9 cellular contexts compared by ENCODE assay signal in genomic region chr6:127483399-127484055, GRCh38. TPM values are rescaled to one million over a fixed set of nuclear protein-coding genes. Genes with fewer than 3 reads are reported as not detected.
DNase-seq lines count a peak whose midpoint lies in the region; ATAC-seq, FAIRE-seq and TF ChIP-seq lines count a peak whose summit lies in the region.
"Had no signal": no experiment of that assay in that cellular context is flagged by ENCODE, and none has a peak within 500 bp of the region (broad histone marks: within the 10 kb centered on the region; RNA-seq: fewer than 3 reads in every experiment).

No MANE protein-coding gene starts in this region.

- POLR2A ChIA-PET in HepG2 (lab: Yijun Ruan, JAX), result no interaction called here

- no peak overlapping the region for H2AFZ ChIP-seq in HepG2 (ENCODE audit: low read length)

- H3K4me1 ChIP-seq in RWPE2 (ENCODE audit: insufficient read depth, poor library complexity, severe bottlenecking) (peaks cover 23% of the 10 kb centered on the region), HepG2 (ENCODE audit: insufficient read depth, low read length) (peaks cover 20% of the 10 kb centered on the region), testis (peaks cover 7% of the 10 kb centered on the region)

- ATAC-seq in GM18870 (IDR thresholded peaks at IDR 0.05; ENCODE audit: unreplicated experiment), result peak; percentile 23
- peak; percentile 31 for ATAC-seq in HG02759 (IDR thresholded peaks at IDR 0.05; ENCODE audit: unreplicated experiment)
- no peak for ATAC-seq in RWPE2 (ENCODE audit: low read depth)
- ATAC-seq in HepG2, result no peak
- no peak for ATAC-seq in HG02884 (IDR thresholded peaks at IDR 0.05; ENCODE audit: unreplicated experiment)

- no peak overlapping the region for H3K4me3 ChIP-seq in RWPE2 (ENCODE audit: severe bottlenecking)
- H3K4me3 ChIP-seq in HepG2 (replicated peaks in 1 of 3; ENCODE audit: insufficient read depth in 1 of 3, low read depth in 2 of 3, low read length in 3 of 3), result 0 out of 6 replicates have a peak overlapping the region, but pooled peaks of 1 of the 3 experiments have one; percentile 6
- no peak overlapping the region for H3K4me3 ChIP-seq in testis

- TF ChIP-seq CTCF in RWPE2 (IDR thresholded peaks at IDR 0.05; ENCODE audit: poor library complexity, severe bottlenecking) (no peak), HepG2 (CRISPR knock-in tag; IDR thresholded peaks at IDR 0.05) (no peak), testis (IDR thresholded peaks at IDR 0.05) (no peak)

- TF ChIP-seq EP300 in HepG2 (IDR thresholded peaks at IDR 0.05; ENCODE audit: low read depth in 2 of 2, low read length in 2 of 2) (no peak), HepG2 (CRISPR knock-in tag; IDR thresholded peaks at IDR 0.05; ENCODE audit: borderline replicate concordance) (no peak)

- H3K9ac ChIP-seq in HepG2 (ENCODE audit: insufficient read depth, low read depth, low read length), result no peak overlapping the region

- no TSS peak for BruUV-seq in HepG2 (replicated peaks; lab: Mats Ljungman, UMichigan)

- intact Hi-C loops in HepG2 (cut with micrococcal nuclease; ENCODE audit: unreplicated experiment) (loop anchor here (2.0 kb wide), 1 partner anchor 33 kb away; no protein-coding TSS in a partner anchor), testis (cut with DNase I; ENCODE audit: low total_unique reads) (no loop called here)

- H3K9me3 ChIP-seq in RWPE2 (ENCODE audit: severe bottlenecking) (no peaks in the 10 kb centered on the region), HepG2 (ENCODE audit: low read length) (no peaks in the 10 kb centered on the region), testis (no peaks in the 10 kb centered on the region)

- in situ Hi-C loops in HepG2 (cut with HindIII; ENCODE audit: extremely low pct_ligation_motif_present, low pct_unique_long_range_greater_than_20kb), result no loop called here

- no peaks in the 10 kb centered on the region for H3K79me2 ChIP-seq in HepG2 (ENCODE audit: insufficient read depth, low read length)

- no peaks in the 10 kb centered on the region for H4K20me1 ChIP-seq in HepG2 (ENCODE audit: insufficient read depth, low read length)

- CTCF ChIA-PET in HepG2 (lab: Yijun Ruan, JAX; ENCODE audit: low intra/inter-chr PET ratio, low total read pairs), result no interaction called here

- 35% methylated on average over 5 of the region's 5 CpGs for WGBS in HepG2 (ENCODE audit: low lambda C conversion rate)
- 53% methylated on average over 5 of the region's 5 CpGs for WGBS in testis, 2 donors

- peak overlapping the region; percentile 53 for H3K27ac ChIP-seq in RWPE2 (ENCODE audit: poor library complexity, severe bottlenecking)
- no peak overlapping the region for H3K27ac ChIP-seq in HepG2 (ENCODE audit: extremely low read length, insufficient read depth, low read length)
- no peak overlapping the region for H3K27ac ChIP-seq in testis

- TF ChIP-seq POLR2A in HepG2 (IDR thresholded peaks at IDR 0.05; ENCODE audit: insufficient read depth in 1 of 2, low read depth in 2 of 2, low read length in 2 of 2) (no peak), testis (IDR thresholded peaks at IDR 0.05) (no peak)

- H3K36me3 ChIP-seq in RWPE2 (ENCODE audit: low read depth) (no peaks in the 10 kb centered on the region), HepG2 (replicated peaks in 1 of 2; ENCODE audit: control insufficient read depth in 1 of 2, insufficient read depth in 2 of 2, low read length in 2 of 2) (no peaks in the 10 kb centered on the region), testis (ENCODE audit: low read depth, missing control alignments) (no peaks in the 10 kb centered on the region)

- no peaks in the 10 kb centered on the region for H3K27me3 ChIP-seq in RWPE2 (ENCODE audit: insufficient read depth, poor library complexity, severe bottlenecking)
- no peaks in the 10 kb centered on the region for H3K27me3 ChIP-seq in HepG2 (ENCODE audit: control insufficient read depth in 1 of 2, insufficient read depth in 2 of 2, low read length in 2 of 2)
- no peaks in the 10 kb centered on the region for H3K27me3 ChIP-seq in testis

- no peak for TF ChIP-seq RAD21 in HepG2 (CRISPR knock-in tag; IDR thresholded peaks at IDR 0.05)

- FAIRE-seq in HepG2 (lab: Jason Lieb, UNC), result no peak
- FAIRE-seq: bronchial epithelial cell had no signal

- peak overlapping the region; percentile 30 for H3K4me2 ChIP-seq in HepG2 (ENCODE audit: low read depth, low read length)

- DNase-seq in RWPE2 (ENCODE audit: low spot score) (no peak), HepG2 (ENCODE audit: low spot score) (no peak), NCI-H2081 (lab: John Stamatoyannopoulos, UW) (no peak), testis (no peak), COLO829 (ENCODE audit: low spot score) (no peak)

TF ChIP-seq in HepG2, 621 proteins besides CTCF, POLR2A, EP300 and RAD21 (continues in another document):
- no peak for TF ChIP-seq SP4 (CRISPR knock-in tag; IDR thresholded peaks at IDR 0.05)
- no peak for TF ChIP-seq ZNF264 (CRISPR knock-in tag; IDR thresholded peaks at IDR 0.05)
- TF ChIP-seq SIX4 (CRISPR knock-in tag; IDR thresholded peaks at IDR 0.05), result no peak
- TF ChIP-seq GMEB2 (CRISPR knock-in tag; IDR thresholded peaks at IDR 0.05; ENCODE audit: low read depth), result no peak
- no peak for TF ChIP-seq MXD4 (CRISPR knock-in tag; IDR thresholded peaks at IDR 0.05)
- TF ChIP-seq SALL1 (CRISPR knock-in tag; IDR thresholded peaks at IDR 0.05), result no peak
- TF ChIP-seq ZNF350 (CRISPR knock-in tag; IDR thresholded peaks at IDR 0.05; ENCODE audit: borderline replicate concordance, low read depth), result no peak
- no peak for TF ChIP-seq BRCA1 (CRISPR knock-in tag; IDR thresholded peaks at IDR 0.05)
- no peak for TF ChIP-seq ZNF629 (CRISPR knock-in tag; conservative IDR thresholded peaks at IDR 0.05)
- TF ChIP-seq ZSCAN29 (CRISPR knock-in tag; conservative IDR thresholded peaks at IDR 0.05), result no peak
- TF ChIP-seq ZSCAN25 (CRISPR knock-in tag; IDR thresholded peaks at IDR 0.05), result no peak
- TF ChIP-seq MXD1 (CRISPR knock-in tag; IDR thresholded peaks at IDR 0.05), result no peak
- TF ChIP-seq MEF2D (CRISPR knock-in tag; IDR thresholded peaks at IDR 0.05), result no peak

RNA-seq across cellular contexts. Expression of gene KIAA0408, which starts 24.3 kb away (rescaled TPM):
- total RNA-seq in HepG2 (2016; rRNA removed; fragmentation: Illumina TruSeq; extraction: Trizol) (not detected in 2 replicates), testis (1 to 10 TPM; 3.3 to 4.1 TPM)
- not detected in 2 replicates for total RNA-seq in HepG2 (2016; cell fraction: cytosol; rRNA removed; fragmentation: Illumina TruSeq; extraction: Trizol; ENCODE audit: low read depth)
- total RNA-seq in HepG2 (2016; cell fraction: insoluble cytoplasmic fraction; rRNA removed; fragmentation: Illumina TruSeq; extraction: Trizol), result not detected in 2 replicates
- not detected in 2 replicates for total RNA-seq in HepG2 (2016; cell fraction: membrane; rRNA removed; fragmentation: Illumina TruSeq; extraction: Trizol)
- not detected in 2 replicates for total RNA-seq in HepG2 (2016; cell fraction: nucleus; rRNA removed; fragmentation: Illumina TruSeq; extraction: Trizol)
- polyA plus RNA-seq in HepG2 (2011; rRNA removed) (not detected in 2 replicates), testis (ENCODE audit: insufficient read depth, low read depth, low replicate concordance) (11.2 TPM)
- polyA plus RNA-seq in HepG2 (2011; cell fraction: cytosol; rRNA removed), result not detected in 2 replicates
- polyA plus RNA-seq in HepG2 (2011; cell fraction: nucleus; rRNA removed), result 0.05 TPM in 1 of 2 replicates, not detected in the other
- not detected in 2 replicates for polyA plus RNA-seq in HepG2 (2012)
- not detected in 2 replicates for polyA plus RNA-seq in HepG2 (2016; cell fraction: cytosol; fragmentation: Illumina TruSeq; extraction: Trizol; ENCODE audit: low read depth)
- not detected in 2 replicates for polyA plus RNA-seq in HepG2 (2016; cell fraction: insoluble cytoplasmic fraction; fragmentation: Illumina TruSeq; extraction: Trizol; ENCODE audit: low read depth)
- polyA plus RNA-seq in HepG2 (2016; cell fraction: membrane; fragmentation: Illumina TruSeq; extraction: Trizol; ENCODE audit: low read depth), result not detected in 2 replicates
- not detected in 2 replicates for polyA plus RNA-seq in HepG2 (2016; cell fraction: nucleus; fragmentation: Illumina TruSeq; extraction: Trizol; ENCODE audit: insufficient read depth, low read depth)
- not detected in 2 replicates for polyA minus RNA-seq in HepG2 (2011; rRNA and poly(A)+ RNA removed; ENCODE audit: low replicate concordance)
- polyA minus RNA-seq in HepG2 (2011; cell fraction: cytosol; rRNA and poly(A)+ RNA removed), result not detected in 2 replicates
- not detected in 2 replicates for polyA minus RNA-seq in HepG2 (2011; cell fraction: nucleus; rRNA and poly(A)+ RNA removed)
- total RNA-seq: bronchial epithelial cell had no signal

Comparison
In these comparisons a context has a peak if more than half of its experiments do, and no peak if none do; other contexts are left out.
1. ATAC-seq: peak in GM18870 (single experiment) and HG02759 (single experiment); none in RWPE2 (single experiment), HepG2 (single experiment) and HG02884 (single experiment).